18 cellular contexts compared by ENCODE assay signal in the genomic region with DNA sequence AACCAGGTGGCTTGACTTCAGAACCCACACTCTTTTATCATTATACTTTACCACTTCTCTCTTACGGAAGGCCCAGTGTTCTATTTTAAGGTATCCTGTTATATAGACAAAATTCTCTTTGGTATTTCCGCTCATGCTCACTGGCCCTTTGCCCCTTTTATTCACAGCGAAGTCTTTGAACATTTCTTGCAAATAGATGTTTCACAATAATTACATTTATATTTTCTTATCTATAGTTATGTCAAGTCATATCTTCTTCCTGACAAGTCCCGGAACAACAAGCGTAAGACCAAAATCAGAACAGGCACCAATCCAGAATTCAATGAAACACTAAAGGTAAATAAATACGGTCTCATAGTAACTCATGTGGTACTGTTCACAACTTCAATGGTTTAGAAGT.
"Had no signal": no experiment of that assay in that cellular context is flagged by ENCODE, and none has a peak within 500 bp of the region (broad histone marks: within the 10 kb centered on the region; RNA-seq: fewer than 3 reads in every experiment).

No MANE protein-coding gene starts in this region.

- H3K27ac ChIP-seq: lower lobe of right lung, neutrophil, thoracic aorta had no signal

- H3K4me1 Mint-ChIP-seq: mesothelial cell of epicardium had no signal

- H3K4me3 Mint-ChIP-seq: activated B cell treated with CpG ODN at 0.5 μM for 24 hours; activated CD4-positive, alpha-beta memory T cell treated with anti-CD3 and anti-CD28 coated beads, Interleukin-2, amount 10 ng/mL, durations not matched to agents 7 days and 5 days; activated naive CD8-positive, alpha-beta T cell treated with anti-CD3 and anti-CD28 coated beads, Interleukin-2, amount 10 ng/mL, durations not matched to agents 7 days and 5 days; activated T-helper 17 cell treated with anti-CD3 and anti-CD28 coated beads, Interleukin-2, amount 50 U/mL, for 72 hours; mesothelial cell of epicardium; natural killer cell treated with Interleukin-12 subunit alpha and Interleukin-12 subunit beta and Interleukin-15 and Interleukin-18, amount 100 ng/mL, for 72 hours; stimulated activated naive B cell treated with anti-CD40 and anti-IgM and Interleukin-4, amounts not matched to agents 10 μg/mL and 1 μg/mL and 100 μg/mL, for 72 hours had no signal

- H3K36me3 ChIP-seq: lower lobe of right lung, neutrophil, thoracic aorta had no signal

- H3K27ac Mint-ChIP-seq: activated B cell treated with CpG ODN at 0.5 μM for 24 hours; activated CD4-positive, alpha-beta memory T cell treated with anti-CD3 and anti-CD28 coated beads, Interleukin-2, amount 10 ng/mL, durations not matched to agents 7 days and 5 days; activated naive CD8-positive, alpha-beta T cell treated with anti-CD3 and anti-CD28 coated beads, Interleukin-2, amount 10 ng/mL, durations not matched to agents 7 days and 5 days; activated T-helper 17 cell treated with anti-CD3 and anti-CD28 coated beads, Interleukin-2, amount 50 U/mL, for 72 hours; mesothelial cell of epicardium; natural killer cell treated with Interleukin-12 subunit alpha and Interleukin-12 subunit beta and Interleukin-15 and Interleukin-18, amount 100 ng/mL, for 72 hours; stimulated activated naive B cell treated with anti-CD40 and anti-IgM and Interleukin-4, amounts not matched to agents 10 μg/mL and 1 μg/mL and 100 μg/mL, for 72 hours had no signal

- H3K4me1 ChIP-seq: lower lobe of right lung had no signal

- H3K27me3 Mint-ChIP-seq: activated CD4-positive, alpha-beta memory T cell treated with anti-CD3 and anti-CD28 coated beads, Interleukin-2, amount 10 ng/mL, durations not matched to agents 7 days and 5 days; activated naive CD8-positive, alpha-beta T cell treated with anti-CD3 and anti-CD28 coated beads, Interleukin-2, amount 10 ng/mL, durations not matched to agents 7 days and 5 days; activated T-helper 17 cell treated with anti-CD3 and anti-CD28 coated beads, Interleukin-2, amount 50 U/mL, for 72 hours had no signal

- H3K4me3 ChIP-seq: lower lobe of right lung, thoracic aorta had no signal

- H3K27me3 ChIP-seq: neutrophil had no signal

- H3K36me3 Mint-ChIP-seq: activated naive CD8-positive, alpha-beta T cell treated with anti-CD3 and anti-CD28 coated beads, Interleukin-2, amount 10 ng/mL, durations not matched to agents 7 days and 5 days; mesothelial cell of epicardium; natural killer cell treated with Interleukin-12 subunit alpha and Interleukin-12 subunit beta and Interleukin-15 and Interleukin-18, amount 100 ng/mL, for 72 hours; stimulated activated naive B cell treated with anti-CD40 and anti-IgM and Interleukin-4, amounts not matched to agents 10 μg/mL and 1 μg/mL and 100 μg/mL, for 72 hours had no signal

- FAIRE-seq: frontal cortex had no signal

- H3K9me3 ChIP-seq: lower lobe of right lung, neutrophil, thoracic aorta had no signal

- H3K9me3 Mint-ChIP-seq: activated B cell treated with CpG ODN at 0.5 μM for 24 hours; activated CD4-positive, alpha-beta memory T cell treated with anti-CD3 and anti-CD28 coated beads, Interleukin-2, amount 10 ng/mL, durations not matched to agents 7 days and 5 days; activated naive CD8-positive, alpha-beta T cell treated with anti-CD3 and anti-CD28 coated beads, Interleukin-2, amount 10 ng/mL, durations not matched to agents 7 days and 5 days; activated T-helper 17 cell treated with anti-CD3 and anti-CD28 coated beads, Interleukin-2, amount 50 U/mL, for 72 hours; natural killer cell treated with Interleukin-12 subunit alpha and Interleukin-12 subunit beta and Interleukin-15 and Interleukin-18, amount 100 ng/mL, for 72 hours; stimulated activated naive B cell treated with anti-CD40 and anti-IgM and Interleukin-4, amounts not matched to agents 10 μg/mL and 1 μg/mL and 100 μg/mL, for 72 hours had no signal

- ATAC-seq: activated T-helper 17 cell treated with anti-CD3 and anti-CD28 coated beads, Interleukin-2, amount 50 U/mL, for 72 hours; lower lobe of right lung; natural killer cell treated with Interleukin-12 subunit alpha and Interleukin-12 subunit beta and Interleukin-15 and Interleukin-18, amount 100 ng/mL, for 72 hours; stimulated activated naive B cell treated with anti-CD40 and anti-IgM and Interleukin-4, amounts not matched to agents 10 μg/mL and 1 μg/mL and 100 μg/mL, for 72 hours had no signal

- DNase-seq: activated B cell treated with CpG ODN at 0.5 μM for 24 hours; activated CD4-positive, alpha-beta memory T cell treated with anti-CD3 and anti-CD28 coated beads, Interleukin-2, amount 10 ng/mL, durations not matched to agents 7 days and 5 days; activated CD4-positive, alpha-beta T cell treated with anti-CD3 and anti-CD28 coated beads for 48 hours; activated naive CD4-positive, alpha-beta T cell; activated naive CD8-positive, alpha-beta T cell treated with anti-CD3 and anti-CD28 coated beads, Interleukin-2, amount 10 ng/mL, durations not matched to agents 7 days and 5 days; activated T-cell treated with anti-CD3 and anti-CD28 coated beads, Interleukin-2, amount 50 U/mL, for 1 hour; effector memory CD4-positive, alpha-beta T cell; left cardiac atrium; lower lobe of right lung; stimulated activated naive B cell treated with anti-CD40 and anti-IgM and Interleukin-4, amounts not matched to agents 10 μg/mL and 1 μg/mL and 100 μg/mL, for 72 hours; T-helper 1 cell; T-helper 9 cell had no signal
